In genomic region chr2:104871566-104872033, GRCh38 we compare ENCODE assay signal across 14 cellular contexts. TPM values are rescaled to one million over a fixed set of nuclear protein-coding genes. Genes with fewer than 3 reads are reported as not detected.
A peak's percentile ranks its signal among the peaks of the same experiment; 100 is the strongest.
DNase-seq lines count a peak whose midpoint lies in the region; ATAC-seq and TF ChIP-seq lines count a peak whose summit lies in the region.
"Had no signal": no experiment of that assay in that cellular context is flagged by ENCODE, and none has a peak within 500 bp of the region (broad histone marks: within the 10 kb centered on the region; RNA-seq: fewer than 3 reads in every experiment).

No MANE protein-coding gene starts in this region.

- H3K27ac ChIP-seq in angular gyrus (ENCODE audit: low read depth, low read length) (peak overlapping the region; percentile 32), substantia nigra (ENCODE audit: low read depth, low read length, poor library complexity, severe bottlenecking) (peak overlapping the region; percentile 94), spleen (no peak overlapping the region)
- H3K27ac ChIP-seq: adrenal gland, tibial nerve had no signal

- no peak overlapping the region for H3K27ac Mint-ChIP-seq in activated CD4-positive, alpha-beta T cell treated with anti-CD3 and anti-CD28 coated beads, Interleukin-2, amount 10 ng/mL, durations not matched to agents 24 days and 14 days
- H3K27ac Mint-ChIP-seq in activated CD4-positive, alpha-beta T cell treated with anti-CD3 and anti-CD28 coated beads for 36 hours = no peak overlapping the region

- H3K9me3 ChIP-seq in spleen = no peaks in the 10 kb centered on the region
- H3K9me3 ChIP-seq: adrenal gland, tibial nerve had no signal

- H3K4me3 Mint-ChIP-seq in activated CD4-positive, alpha-beta T cell treated with anti-CD3 and anti-CD28 coated beads, Interleukin-2, amount 10 ng/mL, durations not matched to agents 24 days and 14 days = peak overlapping the region; percentile 65
- no peak overlapping the region for H3K4me3 Mint-ChIP-seq in activated CD4-positive, alpha-beta T cell treated with anti-CD3 and anti-CD28 coated beads for 36 hours

- no peak for TF ChIP-seq POLR2A in spleen (IDR thresholded peaks at IDR 0.05)

- no peaks in the 10 kb centered on the region for H3K36me3 Mint-ChIP-seq in activated CD4-positive, alpha-beta T cell treated with anti-CD3 and anti-CD28 coated beads, Interleukin-2, amount 10 ng/mL, durations not matched to agents 24 days and 14 days (ENCODE audit: low read depth)
- no peaks in the 10 kb centered on the region for H3K36me3 Mint-ChIP-seq in activated CD4-positive, alpha-beta T cell treated with anti-CD3 and anti-CD28 coated beads for 36 hours (ENCODE audit: low read depth)

- H3K4me1 Mint-ChIP-seq in activated CD4-positive, alpha-beta T cell treated with anti-CD3 and anti-CD28 coated beads, Interleukin-2, amount 10 ng/mL, durations not matched to agents 24 days and 14 days = peaks cover 8% of the 10 kb centered on the region
- peaks cover 12% of the 10 kb centered on the region for H3K4me1 Mint-ChIP-seq in activated CD4-positive, alpha-beta T cell treated with anti-CD3 and anti-CD28 coated beads for 36 hours

- TF ChIP-seq CTCF in kidney epithelial cell (IDR thresholded peaks at IDR 0.05; ENCODE audit: insufficient read depth, low read length, poor library complexity, severe bottlenecking) (no peak), spleen (IDR thresholded peaks at IDR 0.05 in 8 of 11, conservative IDR thresholded peaks at IDR 0.05 in 3 of 11) (no peak)

- POLR2A ChIA-PET in activated CD4-positive, alpha-beta T cell treated with anti-CD3 and anti-CD28 coated beads for 36 hours (lab: Charles Lee) = no interaction called here

- no peak for DNase-seq in activated CD4-positive, alpha-beta T cell treated with anti-CD3 and anti-CD28 coated beads, Interleukin-2, amount 10 ng/mL, durations not matched to agents 24 days and 14 days
- DNase-seq in activated CD4-positive, alpha-beta T cell treated with anti-CD3 and anti-CD28 coated beads for 36 hours = no peak
- DNase-seq in kidney epithelial cell (ENCODE audit: low read depth) (no peak), substantia nigra (lab: John Stamatoyannopoulos, UW) (peak in 6 of 49 donors; percentile 18 to 65 (median 60)), NCI-H526 (lab: John Stamatoyannopoulos, UW) (no peak), spleen (no peak)
- DNase-seq in stimulated activated naive CD4-positive, alpha-beta T cell (lab: John Stamatoyannopoulos, UW) = no peak
- DNase-seq: DMS79; effector CD4-positive, alpha-beta T cell; NCI-H2107 had no signal

- CTCF ChIA-PET in activated CD4-positive, alpha-beta T cell treated with anti-CD3 and anti-CD28 coated beads for 36 hours (lab: Charles Lee) = interaction anchor here (1.3 kb wide), 1 partner anchor 22 kb away, joined by 4 read pairs; no protein-coding TSS in a partner anchor

- no peaks in the 10 kb centered on the region for H3K9me3 Mint-ChIP-seq in activated CD4-positive, alpha-beta T cell treated with anti-CD3 and anti-CD28 coated beads, Interleukin-2, amount 10 ng/mL, durations not matched to agents 24 days and 14 days
- H3K9me3 Mint-ChIP-seq in activated CD4-positive, alpha-beta T cell treated with anti-CD3 and anti-CD28 coated beads for 36 hours (ENCODE audit: low read depth) = no peaks in the 10 kb centered on the region

- peaks cover 33% of the 10 kb centered on the region for H3K27me3 ChIP-seq in kidney epithelial cell (ENCODE audit: control insufficient read depth, insufficient read depth, low read length)
- peaks cover 3 to 92% (median 68%) of the 10 kb centered on the region in 7 donors for H3K27me3 ChIP-seq in spleen (replicated peaks in 1 of 7)

- peak overlapping the region; percentile 64 for H3K4me3 ChIP-seq in kidney epithelial cell (ENCODE audit: low read depth, low read length)
- H3K4me3 ChIP-seq in spleen = peak overlapping the region in 2 of 8 donors; percentile 50 to 80
- H3K4me3 ChIP-seq: adrenal gland had no signal

- H3K4me1 ChIP-seq in spleen = peaks cover 8 to 36% (median 24%) of the 10 kb centered on the region in 6 donors

- no peak for ATAC-seq in activated CD4-positive, alpha-beta T cell treated with anti-CD3 and anti-CD28 coated beads for 36 hours

- WGBS in spleen, 5 donors = 2 to 8% (median 4%) methylated on average over 15 of the region's 15 CpGs

- peaks cover 77% of the 10 kb centered on the region for H3K27me3 Mint-ChIP-seq in activated CD4-positive, alpha-beta T cell treated with anti-CD3 and anti-CD28 coated beads, Interleukin-2, amount 10 ng/mL, durations not matched to agents 24 days and 14 days
- H3K27me3 Mint-ChIP-seq in activated CD4-positive, alpha-beta T cell treated with anti-CD3 and anti-CD28 coated beads for 36 hours = peaks cover 56% of the 10 kb centered on the region

- H3K36me3 ChIP-seq in kidney epithelial cell (ENCODE audit: control insufficient read depth, insufficient read depth, low read length) (no peaks in the 10 kb centered on the region), spleen (no peaks in the 10 kb centered on the region)
- H3K36me3 ChIP-seq: adrenal gland, tibial nerve had no signal

- intact Hi-C loops in activated CD4-positive, alpha-beta T cell treated with anti-CD3 and anti-CD28 coated beads, Interleukin-2, amount 10 ng/mL, durations not matched to agents 24 days and 14 days (cut with micrococcal nuclease) = loop anchor here (2.0 kb wide), 1 partner anchor 19 kb away; no protein-coding TSS in a partner anchor
- intact Hi-C loops in activated CD4-positive, alpha-beta T cell treated with anti-CD3 and anti-CD28 coated beads for 36 hours (cut with DNase I, micrococcal nuclease) = loop anchor here (1.0 to 5.0 kb wide), 3 partner anchors 17 to 1709 kb away; partner anchors contain the start of gene POU3F3 (in 1 of the 2)
- intact Hi-C loops in spleen (cut with DNase I; ENCODE audit: low total_unique reads) = no loop called here

RNA-seq across cellular contexts. Expression of gene POU3F3, which starts 17.7 kb away (rescaled TPM):
- total RNA-seq in activated CD4-positive, alpha-beta T cell treated with anti-CD3 and anti-CD28 coated beads, Interleukin-2, amount 10 ng/mL, durations not matched to agents 24 days and 14 days = not detected in 2 replicates
- not detected for total RNA-seq in activated CD4-positive, alpha-beta T cell treated with anti-CD3 and anti-CD28 coated beads for 36 hours
- total RNA-seq in kidney epithelial cell (18.2 and 19.0 TPM in 2 replicates), spleen (not detected)
- polyA plus RNA-seq in spleen = not detected
- total RNA-seq: A673, tibial nerve had no signal

Comparison
In these comparisons a context has a peak if more than half of its experiments do, and no peak if none do; other contexts are left out.
1. H3K27ac ChIP-seq: peak in angular gyrus (single experiment) and substantia nigra (single experiment); none in spleen (0 of 8).
2. RNA of gene POU3F3, which starts 17.7 kb away (total RNA-seq): 18.2 to 19.0 TPM in kidney epithelial cell; not detected in activated CD4-positive, alpha-beta T cell treated with anti-CD3 and anti-CD28 coated beads, Interleukin-2, amount 10 ng/mL, durations not matched to agents 24 days and 14 days, not detected in activated CD4-positive, alpha-beta T cell treated with anti-CD3 and anti-CD28 coated beads for 36 hours and not detected in spleen; every median in the first group is over 10 times any median in the second.